In the genomic region with DNA sequence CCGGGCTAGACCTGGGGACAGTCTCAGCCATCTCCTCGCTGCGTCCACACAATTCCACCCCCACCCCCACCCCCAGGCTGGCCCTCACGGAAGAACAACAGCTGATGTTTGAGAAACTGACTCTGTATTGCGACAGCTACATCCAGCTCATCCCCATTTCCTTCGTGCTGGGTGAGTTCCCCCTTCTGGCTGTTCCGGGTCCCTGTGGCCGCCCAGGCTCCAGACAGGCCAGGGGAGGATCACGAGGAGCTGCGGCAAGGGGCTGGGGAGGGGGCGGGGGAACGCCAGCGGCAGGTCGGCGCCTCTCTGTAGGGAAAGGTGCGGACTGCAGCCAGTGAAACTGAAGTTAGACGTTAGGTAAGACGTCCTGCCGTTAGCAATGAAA, we compare ENCODE assay signal across 8 cellular contexts. TPM values are rescaled to one million over a fixed set of nuclear protein-coding genes. Genes with fewer than 3 reads are reported as not detected.
DNase-seq lines count a peak whose midpoint lies in the region; ATAC-seq, FAIRE-seq and TF ChIP-seq lines count a peak whose summit lies in the region.

No MANE protein-coding gene starts in this region.

- 32% methylated on average over 16 of the region's 19 CpGs for WGBS in A549 (ENCODE audit: missing lambda C conversion rate)

- no peak for TF ChIP-seq POLR2A in A549 (IDR thresholded peaks at IDR 0.05; ENCODE audit: low read length)

- no peak for TF ChIP-seq EP300 in A549 (IDR thresholded peaks at IDR 0.05)

- H3K9me3 ChIP-seq in A549 (no peaks in the 10 kb centered on the region), skeletal muscle tissue (ENCODE audit: control insufficient read depth in 3 of 3, low read length in 3 of 3) (no peaks in the 10 kb centered on the region)

- peak in 1 of 2 experiments; percentile 27; a peak in 2 of 5 replicates for TF ChIP-seq RAD21 in A549 (conservative IDR thresholded peaks at IDR 0.05 in 1 of 2, IDR thresholded peaks at IDR 0.05 in 1 of 2)

- DNase-seq in A549 (ENCODE audit: low read depth in 1 of 2, low spot score in 1 of 2) (peak; percentile 62 to 70), HuH-7 (ENCODE audit: low spot score) (peak; percentile 83), bronchial epithelial cell (ENCODE audit: low read depth) (peak; percentile 68), iPS-NIHi11 (ENCODE audit: low spot score) (peak; percentile 85), NCI-H446 (lab: John Stamatoyannopoulos, UW) (no peak), DMS 273 treated with DMSO at 0.1 percent for 48 hours (lab: John Stamatoyannopoulos, UW) (no peak)
- DNase-seq in stimulated activated CD4-positive, alpha-beta T cell treated with anti-CD3 and anti-CD28 coated beads, Interleukin-1b, Interleukin-23, amount 100 ng/mL, for 48 hours = no peak

- H3K27me3 ChIP-seq in bronchial epithelial cell (ENCODE audit: control insufficient read depth, insufficient read depth, low read length) (no peaks in the 10 kb centered on the region), skeletal muscle tissue (ENCODE audit: control insufficient read depth in 3 of 3, insufficient read depth in 3 of 3, low read length in 3 of 3) (peaks cover 0 to 7% (median 6%) of the 10 kb centered on the region in 3 donors)

- H3K4me1 ChIP-seq in A549 (peaks cover 49% of the 10 kb centered on the region), skeletal muscle tissue (ENCODE audit: control insufficient read depth in 3 of 3, insufficient read depth in 3 of 3, low read length in 3 of 3) (peaks cover 0 to 12% (median 4%) of the 10 kb centered on the region in 3 donors)

- H3K36me3 ChIP-seq in bronchial epithelial cell (ENCODE audit: control insufficient read depth, insufficient read depth, low read length) (peaks cover 2% of the 10 kb centered on the region), skeletal muscle tissue (ENCODE audit: control insufficient read depth in 3 of 3, insufficient read depth in 3 of 3, low read length in 3 of 3) (peaks cover 0 to 6% (median 2%) of the 10 kb centered on the region in 3 donors)

- peak overlapping the region; percentile 51 to 62 (median 54) for H3K9ac ChIP-seq in skeletal muscle tissue (ENCODE audit: low read depth in 1 of 3, low read length in 3 of 3)

- H3K4me3 ChIP-seq in A549 (no peak overlapping the region), bronchial epithelial cell (ENCODE audit: low read depth, low read length) (peak overlapping the region; percentile 30), skeletal muscle tissue (ENCODE audit: low read length in 3 of 3) (peak overlapping the region in 2 of 3 donors; percentile 37 to 54)

- peak overlapping the region; percentile 68 for H3K4me2 ChIP-seq in A549

- H3K27ac ChIP-seq in A549 (peak overlapping the region; percentile 80 to 88), skeletal muscle tissue (ENCODE audit: low read depth, low read length) (peak overlapping the region; percentile 70)

- POLR2A ChIA-PET in A549 (lab: Yijun Ruan, JAX) = interaction anchor here (0.6 to 1.1 kb wide), 6 partner anchors 8 to 353 kb away, joined by 3 to 7 read pairs (median 5); partner anchors contain the start of gene FTH1

- FAIRE-seq in A549 (lab: Jason Lieb, UNC) (no peak), bronchial epithelial cell (lab: Jason Lieb, UNC) (no peak)

- peak; percentile 65 to 69 for ATAC-seq in A549

- CTCF ChIA-PET in A549 (lab: Yijun Ruan, JAX) = interaction anchor here (0.6 to 11.9 kb wide), 10 partner anchors 9 to 158 kb away, joined by 3 to 565 read pairs (median 6); no protein-coding TSS in a partner anchor

- TF ChIP-seq CTCF in A549 (IDR thresholded peaks at IDR 0.05) = no peak
- peak; percentile 29 for TF ChIP-seq CTCF in bronchial epithelial cell (IDR thresholded peaks at IDR 0.05; ENCODE audit: insufficient read depth, low read length, severe bottlenecking)

TF ChIP-seq in A549, 52 proteins besides CTCF, POLR2A, EP300 and RAD21:
- TF ChIP-seq JUN (IDR thresholded peaks at IDR 0.05) = peak in 1 of 2 experiments; percentile 25; a peak in 1 of 5 replicates
- peak; percentile 62 to 78 for TF ChIP-seq CEBPB (IDR thresholded peaks at IDR 0.05)
- no peak for TF ChIP-seq EHF (CRISPR knock-in tag; IDR thresholded peaks at IDR 0.05)
TF ChIP-seq in A549: peak in this region for 2.

RNA-seq across cellular contexts. Expression of gene BEST1, which starts 4.9 kb away (rescaled TPM):
- polyA plus RNA-seq in A549 (2011; rRNA removed) (1.2 and 1.5 TPM in 2 replicates), A549 (2017; fragmentation: RNase III; extraction: RNeasy Plus Mini Kit Qiagen cat#74134 plus additional on column Dnase treatment) (0.98 to 2.1 TPM (median 1.9 TPM) in 3 replicates)
- polyA plus RNA-seq in A549 (2012; cell fraction: cytosol; rRNA removed) = 0.23 and 0.29 TPM in 2 replicates
- polyA plus RNA-seq in A549 (2012; cell fraction: nucleus; rRNA removed) = 0.22 and 0.32 TPM in 2 replicates
- 2.0 and 2.2 TPM in 2 replicates for polyA minus RNA-seq in A549 (2011; rRNA and poly(A)+ RNA removed)
- total RNA-seq in bronchial epithelial cell (3.7 and 5.2 TPM in 2 replicates), skeletal muscle tissue (2.1 TPM)

RNA-seq across cellular contexts. Expression of gene FTH1, which starts 12.4 kb away (rescaled TPM):
- polyA plus RNA-seq in A549 (2011; rRNA removed) = 2,791 and 4,959 TPM in 2 replicates
- 6,916 and 9,060 TPM in 2 replicates for polyA plus RNA-seq in A549 (2012; cell fraction: cytosol; rRNA removed)
- polyA plus RNA-seq in A549 (2012; cell fraction: nucleus; rRNA removed) = 2,875 and 3,583 TPM in 2 replicates
- polyA plus RNA-seq in A549 (2017; fragmentation: RNase III; extraction: RNeasy Plus Mini Kit Qiagen cat#74134 plus additional on column Dnase treatment) = 12,354 to 13,747 TPM (median 12,799 TPM) in 3 replicates
- polyA minus RNA-seq in A549 (2011; rRNA and poly(A)+ RNA removed) = 2,337 and 2,680 TPM in 2 replicates
- 1,010 and 1,591 TPM in 2 replicates for total RNA-seq in bronchial epithelial cell
- 276 TPM for total RNA-seq in skeletal muscle tissue

RNA-seq across cellular contexts. Expression of gene RAB3IL1, which starts 37.7 kb away (rescaled TPM):
- 3.8 and 5.8 TPM in 2 replicates for polyA plus RNA-seq in A549 (2011; rRNA removed)
- 8.7 and 11.4 TPM in 2 replicates for polyA plus RNA-seq in A549 (2012; cell fraction: cytosol; rRNA removed)
- 10.1 and 10.9 TPM in 2 replicates for polyA plus RNA-seq in A549 (2012; cell fraction: nucleus; rRNA removed)
- 5.0 to 6.6 TPM (median 6.2 TPM) in 3 replicates for polyA plus RNA-seq in A549 (2017; fragmentation: RNase III; extraction: RNeasy Plus Mini Kit Qiagen cat#74134 plus additional on column Dnase treatment)
- polyA minus RNA-seq in A549 (2011; rRNA and poly(A)+ RNA removed) = 2.6 and 4.4 TPM in 2 replicates
- total RNA-seq in bronchial epithelial cell = 0.90 and 1.1 TPM in 2 replicates
- total RNA-seq in skeletal muscle tissue = 9.4 TPM

Comparison
In these comparisons a context has a peak if more than half of its experiments do, and no peak if none do; other contexts are left out.
1. DNase-seq: peak in A549 (2 of 2), HuH-7 (single experiment), bronchial epithelial cell (single experiment) and iPS-NIHi11 (single experiment); none in stimulated activated CD4-positive, alpha-beta T cell treated with anti-CD3 and anti-CD28 coated beads, Interleukin-1b, Interleukin-23, amount 100 ng/mL, for 48 hours (single experiment), NCI-H446 (0 of 2) and DMS 273 treated with DMSO at 0.1 percent for 48 hours (single experiment).